Comparison of ENCODE assay signal across 15 cellular contexts in genomic region chr5:180366303-180366702, GRCh38. TPM values are rescaled to one million over a fixed set of nuclear protein-coding genes. Genes with fewer than 3 reads are reported as not detected.
A peak's percentile ranks its signal among the peaks of the same experiment; 100 is the strongest.
DNase-seq lines count a peak whose midpoint lies in the region; ATAC-seq and TF ChIP-seq lines count a peak whose summit lies in the region.
"Had no signal": no experiment of that assay in that cellular context is flagged by ENCODE, and none has a peak within 500 bp of the region (broad histone marks: within the 10 kb centered on the region; RNA-seq: fewer than 3 reads in every experiment).

No MANE protein-coding gene starts in this region.

- H3K9me3 Mint-ChIP-seq in neural progenitor cell = no peaks in the 10 kb centered on the region
- H3K9me3 Mint-ChIP-seq: stimulated activated naive CD8-positive, alpha-beta T cell treated with anti-CD3 and anti-CD28 coated beads, Interleukin-15, Interleukin-2, amounts not matched to agents 100 ng/mL and 50 ng/mL, for 24 hours; T-cell had no signal

- no peak overlapping the region for H3K27ac Mint-ChIP-seq in neural progenitor cell
- H3K27ac Mint-ChIP-seq: stimulated activated naive CD8-positive, alpha-beta T cell treated with anti-CD3 and anti-CD28 coated beads, Interleukin-15, Interleukin-2, amounts not matched to agents 100 ng/mL and 50 ng/mL, for 24 hours; T-cell had no signal

- H3K27me3 ChIP-seq in neural progenitor cell = no peaks in the 10 kb centered on the region

- DNase-seq in AG10803 (ENCODE audit: low read depth) (peak; percentile 68), LHCN-M2 (ENCODE audit: low read depth) (peak; percentile 63), neural progenitor cell (ENCODE audit: low spot score) (no peak), NCI-H2196 treated with DMSO at 0.1 percent for 48 hours (lab: John Stamatoyannopoulos, UW; ENCODE audit: unreplicated experiment) (no peak), NCI-H1694 treated with DMSO at 0.1 percent for 48 hours (lab: John Stamatoyannopoulos, UW) (no peak)
- no peak for DNase-seq in activated T-cell treated with anti-CD3 and anti-CD28 coated beads, Interleukin-2, amount 50 U/mL, for 1 hour
- DNase-seq: activated CD4-positive, CD25-positive, alpha-beta regulatory T cell; central memory CD4-positive, alpha-beta T cell; NCI-H1417; NCI-H524; T-cell had no signal

- no peak overlapping the region for H3K9ac ChIP-seq in neural progenitor cell

- H4K20me1 ChIP-seq in neural progenitor cell (ENCODE audit: low read depth) = no peaks in the 10 kb centered on the region

- TF ChIP-seq CTCF in AG10803 (conservative IDR thresholded peaks at IDR 0.05; ENCODE audit: low read length) (no peak), neural progenitor cell (IDR thresholded peaks at IDR 0.05) (no peak)

- H3K4me3 ChIP-seq in AG10803 (ENCODE audit: low read length) (no peak overlapping the region), neural progenitor cell (no peak overlapping the region)

- H3K36me3 ChIP-seq in neural progenitor cell = no peaks in the 10 kb centered on the region

- H3K9me3 ChIP-seq in neural progenitor cell (ENCODE audit: low read depth) = no peaks in the 10 kb centered on the region

- no peak overlapping the region for H3K4me3 Mint-ChIP-seq in neural progenitor cell
- H3K4me3 Mint-ChIP-seq: stimulated activated naive CD8-positive, alpha-beta T cell treated with anti-CD3 and anti-CD28 coated beads, Interleukin-15, Interleukin-2, amounts not matched to agents 100 ng/mL and 50 ng/mL, for 24 hours; T-cell had no signal

- no peak for ATAC-seq in GM18519 (IDR thresholded peaks at IDR 0.05; ENCODE audit: low FRiP score, unreplicated experiment)
- ATAC-seq: left lobe of liver, T-cell had no signal

- H3K79me2 ChIP-seq in neural progenitor cell (ENCODE audit: low read depth) = no peaks in the 10 kb centered on the region

- H3K4me2 ChIP-seq in neural progenitor cell = no peak overlapping the region

- no peaks in the 10 kb centered on the region for H3F3A ChIP-seq in neural progenitor cell (ENCODE audit: low read depth)

- H2AFZ ChIP-seq in neural progenitor cell (replicated peaks) = peak overlapping the region; percentile 42

- peaks cover 7% of the 10 kb centered on the region for H3K4me1 Mint-ChIP-seq in neural progenitor cell

- H3K36me3 Mint-ChIP-seq in neural progenitor cell = peaks cover 2% of the 10 kb centered on the region
- H3K36me3 Mint-ChIP-seq: T-cell had no signal

- H3K27ac ChIP-seq in cingulate gyrus (ENCODE audit: low read depth, low read length) (peak overlapping the region; percentile 1), neural progenitor cell (no peak overlapping the region)

- peaks cover 3% of the 10 kb centered on the region for H3K27me3 Mint-ChIP-seq in neural progenitor cell (ENCODE audit: insufficient read depth, low read depth)
- H3K27me3 Mint-ChIP-seq: stimulated activated naive CD8-positive, alpha-beta T cell treated with anti-CD3 and anti-CD28 coated beads, Interleukin-15, Interleukin-2, amounts not matched to agents 100 ng/mL and 50 ng/mL, for 24 hours had no signal

- no peaks in the 10 kb centered on the region for H3K4me1 ChIP-seq in neural progenitor cell

RNA-seq across cellular contexts. Expression of gene GFPT2, which starts 13.2 kb away (rescaled TPM):
- total RNA-seq in LHCN-M2 (2014; rRNA removed) (148 and 189 TPM in 2 replicates), neural progenitor cell (ENCODE audit: low replicate concordance) (18.9 and 20.3 TPM in 2 replicates)
- 47.1 TPM for polyA plus RNA-seq in LHCN-M2 (2012)

Comparison
In these comparisons a context has a peak if more than half of its experiments do, and no peak if none do; other contexts are left out.
1. DNase-seq: peak in AG10803 (single experiment) and LHCN-M2 (single experiment); none in neural progenitor cell (single experiment), NCI-H2196 treated with DMSO at 0.1 percent for 48 hours (single experiment), activated T-cell treated with anti-CD3 and anti-CD28 coated beads, Interleukin-2, amount 50 U/mL, for 1 hour (single experiment) and NCI-H1694 treated with DMSO at 0.1 percent for 48 hours (single experiment).